16 cellular contexts compared by ENCODE assay signal in genomic region chr15:101068523-101068960, GRCh38.
A peak's percentile ranks its signal among the peaks of the same experiment; 100 is the strongest.
DNase-seq lines count a peak whose midpoint lies in the region; ATAC-seq and TF ChIP-seq lines count a peak whose summit lies in the region.
"Had no signal": no experiment of that assay in that cellular context is flagged by ENCODE, and none has a peak within 500 bp of the region (broad histone marks: within the 10 kb centered on the region; RNA-seq: fewer than 3 reads in every experiment).

No MANE protein-coding gene starts in this region.

- DNase-seq in HCEC 1CT: peak; percentile 3
- no peak for DNase-seq in brain microvascular endothelial cell
- peak; percentile 69 for DNase-seq in spleen
- no peak for DNase-seq in superior temporal gyrus (ENCODE audit: extremely low spot score)
- no peak for DNase-seq in kidney tubule cell (ENCODE audit: low spot score)
- DNase-seq: activated CD4-positive, alpha-beta T cell treated with anti-CD3 and anti-CD28 coated beads, Interleukin-2, amount 50 U/mL, for 1 hour; activated naive CD8-positive, alpha-beta T cell treated with anti-CD3 and anti-CD28 coated beads, Interleukin-2, amount 50 U/mL, for 24 hours; activated T-cell treated with anti-CD3 and anti-CD28 coated beads, Interleukin-2, amount 50 U/mL, for 48 hours; erythroblast; NCI-H1092; NK-92 treated with Interleukin-12 subunit alpha and Interleukin-12 subunit beta, amount 100 ng/mL, for 24 hours; occipital lobe; T-helper 9 cell had no signal

- 83% methylated on average over 11 of the region's 11 CpGs for WGBS in liver
- WGBS in spleen, 5 donors: 74 to 94% (median 90%) methylated on average over 9 to 11 of the region's 11 CpGs

- intact Hi-C loops in spleen (cut with DNase I; ENCODE audit: low total_unique reads): no loop called here

- no peak for TF ChIP-seq RAD21 in liver (IDR thresholded peaks at IDR 0.05)

- in situ Hi-C loops in brain microvascular endothelial cell (cut with HindIII; ENCODE audit: low pct_ligation_motif_present, low sequenced_read_pairs): no loop called here

- H3K27me3 ChIP-seq in brain microvascular endothelial cell (replicated peaks): no peaks in the 10 kb centered on the region
- H3K27me3 ChIP-seq in liver (ENCODE audit: control insufficient read depth in 4 of 4, insufficient read depth in 4 of 4, low read length in 3 of 4): no peaks in the 10 kb centered on the region
- no peaks in the 10 kb centered on the region for H3K27me3 ChIP-seq in spleen (replicated peaks in 1 of 7)

- H3K36me3 ChIP-seq in brain microvascular endothelial cell (replicated peaks) (no peaks in the 10 kb centered on the region), liver (ENCODE audit: control insufficient read depth in 4 of 4, insufficient read depth in 3 of 4, low read depth in 1 of 4, low read length in 3 of 4) (peaks cover 0 to 4% (median 1%) of the 10 kb centered on the region in 4 donors), spleen (peaks cover 0 to 92% (median 33%) of the 10 kb centered on the region in 6 donors)

- ATAC-seq in HG02642 (IDR thresholded peaks at IDR 0.05; ENCODE audit: poor library complexity, unreplicated experiment) (no peak), GM18867 (IDR thresholded peaks at IDR 0.05; ENCODE audit: unreplicated experiment) (no peak)
- ATAC-seq: activated naive CD8-positive, alpha-beta T cell treated with anti-CD3 and anti-CD28 coated beads, Interleukin-2, amount 50 U/mL, for 24 hours had no signal

- H3K4me3 ChIP-seq in brain microvascular endothelial cell (ENCODE audit: low read depth, low read length) (no peak overlapping the region), liver (ENCODE audit: low read depth in 1 of 3, low read length in 3 of 3) (no peak overlapping the region), spleen (no peak overlapping the region)

- no peak overlapping the region for H3K9ac ChIP-seq in liver (ENCODE audit: low read depth in 1 of 2, low read length in 2 of 2)

- TF ChIP-seq CTCF in brain microvascular endothelial cell (IDR thresholded peaks at IDR 0.05; ENCODE audit: low read depth, low read length, missing control alignments) (no peak), liver (IDR thresholded peaks at IDR 0.05; ENCODE audit: low read depth, low read length, missing input control) (no peak), spleen (IDR thresholded peaks at IDR 0.05 in 8 of 11, conservative IDR thresholded peaks at IDR 0.05 in 3 of 11) (no peak)

- H3K27ac ChIP-seq in brain microvascular endothelial cell (peak overlapping the region; percentile 35), liver (ENCODE audit: low read depth in 1 of 2, low read length in 2 of 2) (peak overlapping the region; percentile 13 to 14), spleen (peak overlapping the region in 5 of 8 donors; percentile 63 to 77 (median 72))

- TF ChIP-seq POLR2A in spleen (IDR thresholded peaks at IDR 0.05): no peak

- H3K4me1 ChIP-seq in liver (ENCODE audit: control insufficient read depth in 4 of 4, insufficient read depth in 4 of 4, low read length in 3 of 4) (peaks cover 0 to 2% (median 0%) of the 10 kb centered on the region in 4 donors), spleen (peaks cover 0 to 51% (median 23%) of the 10 kb centered on the region in 6 donors)

- no peaks in the 10 kb centered on the region for H3K9me3 ChIP-seq in liver (ENCODE audit: control insufficient read depth in 4 of 4, low read length in 3 of 4)
- no peaks in the 10 kb centered on the region for H3K9me3 ChIP-seq in spleen

TF ChIP-seq in liver, 16 proteins besides CTCF, POLR2A, EP300 and RAD21:
- TF ChIP-seq EGR1 (IDR thresholded peaks at IDR 0.05; ENCODE audit: low read depth in 2 of 2) (no peak), SP1 (IDR thresholded peaks at IDR 0.05) (no peak), MAX (IDR thresholded peaks at IDR 0.05) (no peak), TAF1 (conservative IDR thresholded peaks at IDR 0.05) (no peak), ATF3 (IDR thresholded peaks at IDR 0.05) (no peak), FOXA2 (IDR thresholded peaks at IDR 0.05) (no peak), REST (IDR thresholded peaks at IDR 0.05) (no peak)

Comparison
In these comparisons a context has a peak if more than half of its experiments do, and no peak if none do; other contexts are left out.
1. DNase-seq: peak in HCEC 1CT (single experiment) and spleen (single experiment); none in brain microvascular endothelial cell (single experiment), superior temporal gyrus (single experiment) and kidney tubule cell (single experiment).
2. H3K27ac ChIP-seq: peak in every context shown above with its lines; median percentile 72 in spleen; 35 in brain microvascular endothelial cell; 14 in liver.